20 cellular contexts compared by ENCODE assay signal in the genomic region with DNA sequence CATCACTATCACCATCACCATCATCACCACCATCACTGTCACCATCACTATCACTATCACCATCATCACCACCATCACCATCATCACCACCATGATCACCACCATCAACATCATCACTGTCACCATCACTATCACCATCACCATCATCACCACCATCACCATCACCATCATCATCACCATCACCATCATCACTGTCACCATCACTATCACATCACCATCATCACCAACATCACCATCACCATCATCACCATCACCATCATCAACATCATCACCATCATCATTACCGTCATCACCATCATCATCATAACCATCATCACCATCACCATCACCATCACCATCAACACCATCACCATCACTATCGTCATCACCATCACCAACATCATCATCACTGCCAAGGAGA.
"Had no signal": no experiment of that assay in that cellular context is flagged by ENCODE, and none has a peak within 500 bp of the region (broad histone marks: within the 10 kb centered on the region; RNA-seq: fewer than 3 reads in every experiment).

No MANE protein-coding gene starts in this region.

- H3K9me3 Mint-ChIP-seq: T-cell had no signal

- H3K9me3 ChIP-seq: SK-N-SH had no signal

- H3K27ac ChIP-seq: KMS-11, RWPE1 had no signal

- H3K4me2 ChIP-seq: KMS-11, SK-N-SH had no signal

- DNase-seq: Kasumi-1, MM.1S, NCI-H1092 treated with DMSO at 0.1 percent for 48 hours, NCI-H1436, NCI-H187, NCI-H2029, NCI-H2081 treated with DMSO at 0.1 percent for 48 hours, NCI-H2171, NCI-H226, NCI-H446, NCI-H510A, NCI-H524 treated with DMSO at 0.1 percent for 48 hours, NCI-H69, NCI-H774, SHP77, SK-N-SH, SW 1271, T-cell had no signal

- H3K27ac Mint-ChIP-seq: T-cell had no signal

- H3K4me3 Mint-ChIP-seq: T-cell had no signal

- H3K9ac ChIP-seq: KMS-11, SK-N-SH had no signal

- H3K4me1 Mint-ChIP-seq: T-cell had no signal

- ATAC-seq: T-cell had no signal

- H3K36me3 Mint-ChIP-seq: T-cell had no signal
